19 cellular contexts compared by ENCODE assay signal in genomic region chr7:33534830-33535229, GRCh38.
DNase-seq lines count a peak whose midpoint lies in the region; ATAC-seq, FAIRE-seq and TF ChIP-seq lines count a peak whose summit lies in the region.
"Had no signal": no experiment of that assay in that cellular context is flagged by ENCODE, and none has a peak within 500 bp of the region (broad histone marks: within the 10 kb centered on the region; RNA-seq: fewer than 3 reads in every experiment).

No MANE protein-coding gene starts in this region.

- H3K4me3 Mint-ChIP-seq in astrocyte (ENCODE audit: unreplicated experiment): no peak overlapping the region
- H3K4me3 Mint-ChIP-seq: activated CD4-positive, alpha-beta T cell treated with anti-CD3 and anti-CD28 coated beads, Interleukin-2, amount 10 ng/mL, durations not matched to agents 24 days and 14 days; CD14-positive monocyte had no signal

- H3K36me3 ChIP-seq in astrocyte (ENCODE audit: insufficient read depth, low read length): no peaks in the 10 kb centered on the region
- H3K36me3 ChIP-seq: left lung, ovary had no signal

- no peaks in the 10 kb centered on the region for H3K4me1 ChIP-seq in astrocyte (ENCODE audit: insufficient read depth, low read length)
- H3K4me1 ChIP-seq: left lung had no signal

- no peak overlapping the region for H3K4me2 ChIP-seq in astrocyte (ENCODE audit: low read length)

- TF ChIP-seq POLR2A in erythroblast (IDR thresholded peaks at IDR 0.05; ENCODE audit: low read length): no peak

- no peaks in the 10 kb centered on the region for H3K79me2 ChIP-seq in astrocyte (ENCODE audit: insufficient read depth, low read length)

- FAIRE-seq in astrocyte (lab: Jason Lieb, UNC): no peak

- H3K27me3 ChIP-seq in astrocyte (ENCODE audit: insufficient read depth, low read length): no peaks in the 10 kb centered on the region
- H3K27me3 ChIP-seq: left lung, ovary had no signal

- peak overlapping the region; percentile 82 for H3K27ac Mint-ChIP-seq in astrocyte (ENCODE audit: unreplicated experiment)
- H3K27ac Mint-ChIP-seq: activated CD4-positive, alpha-beta T cell treated with anti-CD3 and anti-CD28 coated beads, Interleukin-2, amount 10 ng/mL, durations not matched to agents 24 days and 14 days had no signal

- no peak for ATAC-seq in HG02623 (IDR thresholded peaks at IDR 0.05; ENCODE audit: unreplicated experiment)
- ATAC-seq: left lung had no signal

- no peak overlapping the region for H2AFZ ChIP-seq in astrocyte (ENCODE audit: low read depth, low read length)

- no peak for TF ChIP-seq CTCF in astrocyte (IDR thresholded peaks at IDR 0.05; ENCODE audit: insufficient read depth, low read depth, low read length)

- peaks cover 18% of the 10 kb centered on the region for H3K4me1 Mint-ChIP-seq in astrocyte (ENCODE audit: low read depth, unreplicated experiment)
- H3K4me1 Mint-ChIP-seq: activated CD4-positive, alpha-beta T cell treated with anti-CD3 and anti-CD28 coated beads, Interleukin-2, amount 10 ng/mL, durations not matched to agents 24 days and 14 days; CD14-positive monocyte had no signal

- no peaks in the 10 kb centered on the region for H4K20me1 ChIP-seq in astrocyte (ENCODE audit: insufficient read depth, low read length)

- no peaks in the 10 kb centered on the region for H3K9me3 Mint-ChIP-seq in astrocyte (ENCODE audit: unreplicated experiment)

- no peaks in the 10 kb centered on the region for H3K9me3 ChIP-seq in astrocyte (ENCODE audit: insufficient read depth, low read depth, low read length)
- H3K9me3 ChIP-seq: ovary had no signal

- no peak overlapping the region for H3K4me3 ChIP-seq in astrocyte (ENCODE audit: insufficient read depth, low read depth, low read length)
- H3K4me3 ChIP-seq: left lung, ovary had no signal

- H3K27ac ChIP-seq in astrocyte (ENCODE audit: low read depth, low read length): no peak overlapping the region
- H3K27ac ChIP-seq: left lung, ovary had no signal

- H3K27me3 Mint-ChIP-seq in astrocyte (ENCODE audit: low read depth, unreplicated experiment): no peaks in the 10 kb centered on the region
- H3K27me3 Mint-ChIP-seq: activated CD4-positive, alpha-beta T cell treated with anti-CD3 and anti-CD28 coated beads, Interleukin-2, amount 10 ng/mL, durations not matched to agents 24 days and 14 days had no signal

- DNase-seq in SKM-1 (lab: John Stamatoyannopoulos, UW; ENCODE audit: unreplicated experiment): peak; percentile 2
- no peak for DNase-seq in SKM-1 treated with dmso at 0.1 percent for 144 hours (lab: John Stamatoyannopoulos, UW; ENCODE audit: unreplicated experiment)
- DNase-seq in astrocyte (ENCODE audit: low read depth): peak; percentile 56
- peak; percentile 35 for DNase-seq in iPS-NIHi7 (ENCODE audit: extremely low spot score)
- no peak for DNase-seq in erythroblast (lab: John Stamatoyannopoulos, UW)
- no peak for DNase-seq in NCI-H526 treated with DMSO at 0.1 percent for 48 hours (lab: John Stamatoyannopoulos, UW)
- DNase-seq in NCI-H1417 treated with DMSO at 0.1 percent for 48 hours (lab: John Stamatoyannopoulos, UW): no peak
- DNase-seq: activated CD4-positive, alpha-beta T cell treated with anti-CD3 and anti-CD28 coated beads, Interleukin-2, amount 10 ng/mL, durations not matched to agents 24 days and 14 days; activated gamma-delta T cell treated with Interleukin-2 at 50 U/mL for 16 hours; amygdala; DMS153; left lung; NCI-H1105; NCI-H524 treated with DMSO at 0.1 percent for 48 hours; ovary; SIG-M5; stimulated activated CD4-positive, alpha-beta T cell treated with anti-CD3 and anti-CD28 coated beads, Interleukin-4, amount 100 ng/mL, for 1 hour had no signal

- H3K36me3 Mint-ChIP-seq in astrocyte (ENCODE audit: low read depth, unreplicated experiment): no peaks in the 10 kb centered on the region
- H3K36me3 Mint-ChIP-seq: CD14-positive monocyte had no signal

- no peak overlapping the region for H3K9ac ChIP-seq in astrocyte (ENCODE audit: low read length)

Comparison
In these comparisons a context has a peak if more than half of its experiments do, and no peak if none do; other contexts are left out.
1. DNase-seq: peak in SKM-1 (single experiment), astrocyte (single experiment) and iPS-NIHi7 (single experiment); none in SKM-1 treated with dmso at 0.1 percent for 144 hours (single experiment), erythroblast (0 of 2), NCI-H526 treated with DMSO at 0.1 percent for 48 hours (single experiment) and NCI-H1417 treated with DMSO at 0.1 percent for 48 hours (single experiment).